8 cellular contexts compared by ENCODE assay signal in genomic region chr16:228917-229730, GRCh38. TPM values are rescaled to one million over a fixed set of nuclear protein-coding genes. Genes with fewer than 3 reads are reported as not detected.
DNase-seq lines count a peak whose midpoint lies in the region; ATAC-seq and TF ChIP-seq lines count a peak whose summit lies in the region.

LUC7L (minus strand) TSS chr16:229449; CDS start chr16:229339, 110 bp downstream.

- 1 to 4% (median 2%) methylated on average over 29 to 84 of the region's 84 CpGs for WGBS in spleen, 5 donors

- peaks cover 10 to 45% (median 34%) of the 10 kb centered on the region in 6 donors for H3K4me1 ChIP-seq in spleen

- peak within 1 kb of the TSS; percentile 55 to 90 (median 81) for H3K4me3 ChIP-seq in spleen

- TF ChIP-seq CTCF in spleen (IDR thresholded peaks at IDR 0.05 in 8 of 11, conservative IDR thresholded peaks at IDR 0.05 in 3 of 11): peak in 1 of 11 experiments; percentile 20

- H3K27ac ChIP-seq in caudate nucleus (ENCODE audit: low read depth, low read length) (peak within 1 kb of the TSS; percentile 98), spleen (peak within 1 kb of the TSS; percentile 92 to 99 (median 98))

- H3K27ac Mint-ChIP-seq in immature natural killer cell: peak within 1 kb of the TSS; percentile 82 to 96 (median 94)

- H3K36me3 ChIP-seq in spleen: peaks cover 7 to 37% (median 32%) of the 10 kb centered on the region in 6 donors

- peak; percentile 86 for ATAC-seq in GM18907 (IDR thresholded peaks at IDR 0.05; ENCODE audit: unreplicated experiment)
- peak; percentile 76 for ATAC-seq in HG03159 (IDR thresholded peaks at IDR 0.05; ENCODE audit: unreplicated experiment)

- TF ChIP-seq POLR2A in spleen (IDR thresholded peaks at IDR 0.05): peak; percentile 72 to 91 (median 85)

- peaks cover 0 to 14% (median 5%) of the 10 kb centered on the region in 3 donors for H3K27me3 Mint-ChIP-seq in immature natural killer cell (ENCODE audit: low read depth in 3 of 3)

- H3K4me1 Mint-ChIP-seq in immature natural killer cell: peaks cover 27 to 42% of the 10 kb centered on the region in 2 donors

- peak; percentile 92 for DNase-seq in ACHN
- peak; percentile 67 for DNase-seq in NCI-H2227 treated with DMSO at 0.1 percent for 48 hours (lab: John Stamatoyannopoulos, UW)
- DNase-seq in activated CD4-positive, CD25-positive, alpha-beta regulatory T cell (lab: John Stamatoyannopoulos, UW): peak; percentile 71 to 74 (median 74)
- peak; percentile 31 to 96 (median 84) for DNase-seq in caudate nucleus (lab: John Stamatoyannopoulos, UW)
- peak; percentile 87 to 88 (median 88) for DNase-seq in immature natural killer cell
- DNase-seq in spleen: peak; percentile 96

- no peaks in the 10 kb centered on the region for H3K27me3 ChIP-seq in spleen (replicated peaks in 1 of 7)

- H3K36me3 Mint-ChIP-seq in immature natural killer cell: peaks cover 6 to 18% (median 9%) of the 10 kb centered on the region in 3 donors

- peak within 1 kb of the TSS; percentile 86 to 91 (median 87) for H3K4me3 Mint-ChIP-seq in immature natural killer cell

- H3K9me3 ChIP-seq in spleen: no peaks in the 10 kb centered on the region

- intact Hi-C loops in spleen (cut with DNase I; ENCODE audit: low total_unique reads): no loop called here

- H3K9me3 Mint-ChIP-seq in immature natural killer cell: no peaks in the 10 kb centered on the region

- in situ Hi-C loops in ACHN (cut with HindIII; ENCODE audit: low pct_ligation_motif_present, low pct_unique_long_range_greater_than_20kb, low sequenced_read_pairs): no loop called here

RNA-seq across cellular contexts. Expression of gene LUC7L, which starts in this region (rescaled TPM):
- polyA plus RNA-seq in immature natural killer cell: 10 to 100 TPM in 2 of 3 donors, 1 to 10 TPM in 1; 4.5 to 15.0 (median 10.4) TPM
- 100 to 1,000 TPM in 5 of 7 donors, 10 to 100 TPM in 2; 76.7 to 158 (median 105) TPM for total RNA-seq in spleen
- 100 to 1,000 TPM; 110 to 318 (median 282) TPM for polyA plus RNA-seq in spleen

Comparison
In these comparisons a context has a peak if more than half of its experiments do, and no peak if none do; other contexts are left out.
1. Peak in every context shown above with its lines: DNase-seq, ATAC-seq, H3K4me3 ChIP-seq and H3K27ac ChIP-seq.
2. RNA of gene LUC7L (polyA plus RNA-seq): 110 to 318 TPM in spleen; 4.5 to 15.0 TPM in immature natural killer cell; every median in the first group is over 4 times any median in the second.